ENCODE assay signal across 19 cellular contexts in genomic region chr1:1161683-1162079, GRCh38. TPM values are rescaled to one million over a fixed set of nuclear protein-coding genes. Genes with fewer than 3 reads are reported as not detected.
"Had no signal": no experiment of that assay in that cellular context is flagged by ENCODE, and none has a peak within 500 bp of the region (broad histone marks: within the 10 kb centered on the region; RNA-seq: fewer than 3 reads in every experiment).

No MANE protein-coding gene starts in this region.

- DNase-seq: activated CD4-positive, alpha-beta T cell treated with anti-CD3 and anti-CD28 coated beads, Interleukin-2, amount 50 U/mL, for 48 hours; activated CD4-positive, CD25-positive, alpha-beta regulatory T cell treated with anti-CD3 and anti-CD28 coated beads, Interleukin-2, amount 50 U/mL, for 72 hours; activated CD8-positive, alpha-beta memory T cell treated with anti-CD3 and anti-CD28 coated beads, Interleukin-2, amount 10 ng/mL, durations not matched to agents 7 days and 5 days; activated gamma-delta T cell; activated T-cell treated with anti-CD3 and anti-CD28 coated beads, Interleukin-2, amount 50 U/mL, for 24 hours; amygdala; brain microvascular endothelial cell; cerebellar nuclear complex; dermis blood vessel endothelial cell; endodermal cell; erythroblast; hypothalamus; left cardiac atrium; stimulated activated CD4-positive, alpha-beta T cell treated with anti-CD3 and anti-CD28 coated beads, Interleukin-4, amount 100 ng/mL, for 1 hour; stimulated activated CD8-positive, alpha-beta memory T cell treated with anti-CD3 and anti-CD28 coated beads, Interleukin-4, amount 100 ng/mL, for 48 hours; stimulated activated naive CD8-positive, alpha-beta T cell treated with anti-CD3 and anti-CD28 coated beads, Interleukin-15, amount 100 ng/mL, for 72 hours; uterus had no signal

- H3K9me3 ChIP-seq: mucosa of descending colon, uterus had no signal

- H3K4me3 ChIP-seq: lung, uterus had no signal

- H3K27me3 ChIP-seq: uterus had no signal

- H3K27ac ChIP-seq: brain microvascular endothelial cell, uterus had no signal

- H3K36me3 ChIP-seq: brain microvascular endothelial cell, uterus had no signal

RNA-seq across cellular contexts. Expression of gene TTLL10, which starts 12.0 kb away (rescaled TPM):
- total RNA-seq: activated CD8-positive, alpha-beta memory T cell treated with anti-CD3 and anti-CD28 coated beads, Interleukin-2, amount 10 ng/mL, durations not matched to agents 7 days and 5 days; dermis blood vessel endothelial cell; left cardiac atrium had no signal
